In the genomic region with DNA sequence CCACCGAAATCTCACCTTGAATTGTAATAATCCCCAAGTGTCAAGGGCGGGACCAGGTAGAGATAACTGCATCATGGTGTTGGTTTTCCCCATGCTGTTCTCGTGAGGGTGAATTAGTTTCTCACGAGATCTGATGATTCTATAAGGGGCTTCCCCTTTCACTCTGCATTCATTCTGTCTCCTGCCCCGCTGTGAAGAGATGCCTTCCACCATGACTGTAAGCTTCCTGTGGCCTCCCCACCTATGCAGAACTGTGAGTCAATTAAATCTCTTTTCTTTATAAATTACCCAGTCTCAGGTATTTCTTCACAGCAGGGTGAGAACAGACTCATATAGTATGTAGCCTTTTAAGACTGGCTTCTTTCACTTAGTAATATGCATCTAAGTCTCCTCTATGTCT, we compare ENCODE assay signal across 14 cellular contexts.
"Had no signal": no experiment of that assay in that cellular context is flagged by ENCODE, and none has a peak within 500 bp of the region (broad histone marks: within the 10 kb centered on the region; RNA-seq: fewer than 3 reads in every experiment).

No MANE protein-coding gene starts in this region.

- H3K27me3 ChIP-seq: dorsolateral prefrontal cortex, heart right ventricle, neutrophil, sigmoid colon had no signal

- H3K4me3 ChIP-seq: dorsolateral prefrontal cortex, heart right ventricle, sigmoid colon, skin epidermis had no signal

- DNase-seq: cortex of kidney; dorsolateral prefrontal cortex; effector CD8-positive, alpha-beta T cell; heart right ventricle; hypothalamus; kidney glomerular epithelial cell; naive thymus-derived CD4-positive, alpha-beta T cell; sigmoid colon; stimulated activated CD4-positive, alpha-beta T cell treated with anti-CD3 and anti-CD28 coated beads, Interleukin-4, amount 100 ng/mL, for 24 hours; stimulated activated naive B cell treated with anti-CD40 and anti-IgM and Interleukin-4, amounts not matched to agents 10 μg/mL and 1 μg/mL and 100 μg/mL, for 72 hours; trophoblast cell had no signal

- H3K27ac ChIP-seq: dorsolateral prefrontal cortex, heart right ventricle, neutrophil, sigmoid colon, skin epidermis had no signal

- H3K36me3 Mint-ChIP-seq: naive thymus-derived CD4-positive, alpha-beta T cell; stimulated activated naive B cell treated with anti-CD40 and anti-IgM and Interleukin-4, amounts not matched to agents 10 μg/mL and 1 μg/mL and 100 μg/mL, for 72 hours had no signal

- H3K27me3 Mint-ChIP-seq: stimulated activated naive B cell treated with anti-CD40 and anti-IgM and Interleukin-4, amounts not matched to agents 10 μg/mL and 1 μg/mL and 100 μg/mL, for 72 hours had no signal

- H3K27ac Mint-ChIP-seq: naive thymus-derived CD4-positive, alpha-beta T cell; stimulated activated naive B cell treated with anti-CD40 and anti-IgM and Interleukin-4, amounts not matched to agents 10 μg/mL and 1 μg/mL and 100 μg/mL, for 72 hours had no signal

- H3K9me3 ChIP-seq: heart right ventricle, neutrophil, sigmoid colon had no signal

- H3K4me1 ChIP-seq: heart right ventricle, sigmoid colon had no signal

- H3K9me3 Mint-ChIP-seq: naive thymus-derived CD4-positive, alpha-beta T cell; stimulated activated naive B cell treated with anti-CD40 and anti-IgM and Interleukin-4, amounts not matched to agents 10 μg/mL and 1 μg/mL and 100 μg/mL, for 72 hours had no signal

- H3K4me3 Mint-ChIP-seq: naive thymus-derived CD4-positive, alpha-beta T cell; stimulated activated naive B cell treated with anti-CD40 and anti-IgM and Interleukin-4, amounts not matched to agents 10 μg/mL and 1 μg/mL and 100 μg/mL, for 72 hours had no signal

- ATAC-seq: esophagus mucosa; heart right ventricle; naive thymus-derived CD4-positive, alpha-beta T cell; stimulated activated naive B cell treated with anti-CD40 and anti-IgM and Interleukin-4, amounts not matched to agents 10 μg/mL and 1 μg/mL and 100 μg/mL, for 72 hours had no signal

- H3K4me1 Mint-ChIP-seq: stimulated activated naive B cell treated with anti-CD40 and anti-IgM and Interleukin-4, amounts not matched to agents 10 μg/mL and 1 μg/mL and 100 μg/mL, for 72 hours had no signal
